Comparison of ENCODE assay signal across 19 cellular contexts in the genomic region with DNA sequence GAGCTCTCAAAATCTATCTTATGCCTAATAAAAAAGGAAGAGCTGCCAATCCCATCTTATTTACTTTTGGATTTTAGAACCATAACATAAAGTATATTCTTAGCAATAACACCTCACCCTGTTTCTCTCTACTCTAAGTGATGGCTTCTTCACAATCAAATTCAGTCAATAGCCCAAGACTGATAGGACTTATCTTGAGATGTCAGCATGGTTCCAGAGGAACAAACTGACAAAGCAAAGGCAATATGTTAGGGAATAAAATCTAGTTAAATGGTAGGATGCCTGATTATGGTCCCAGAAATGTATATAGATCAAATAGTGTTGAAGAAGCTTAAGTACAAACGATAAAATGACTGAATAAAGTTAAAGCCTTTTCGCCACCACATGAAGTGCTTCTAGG. TPM values are rescaled to one million over a fixed set of nuclear protein-coding genes. Genes with fewer than 3 reads are reported as not detected.
DNase-seq lines count a peak whose midpoint lies in the region; ATAC-seq and TF ChIP-seq lines count a peak whose summit lies in the region.
"Had no signal": no experiment of that assay in that cellular context is flagged by ENCODE, and none has a peak within 500 bp of the region (broad histone marks: within the 10 kb centered on the region; RNA-seq: fewer than 3 reads in every experiment).

No MANE protein-coding gene starts in this region.

- no peak overlapping the region for H4K8ac ChIP-seq in mesendoderm (ENCODE audit: low read depth, low read length)

- DNase-seq in HEK293T (ENCODE audit: extremely low spot score) (no peak), NB4 (ENCODE audit: low read depth) (peak; percentile 29), mesendoderm (peak; percentile 66), retina (peak; percentile 26), T-helper 2 cell (no peak), dorsolateral prefrontal cortex (no peak)
- DNase-seq: Calu3; DMS153; DND-41; HCEC 1CT; NCI-H2029; NCI-H446; NCI-H524 treated with DMSO at 0.1 percent for 48 hours; NCI-H82; NK-92 treated with Interleukin-12 subunit alpha and Interleukin-12 subunit beta, amount 100 ng/mL, for 24 hours; PC-3; SJCRH30 had no signal

- H2BK5ac ChIP-seq in mesendoderm (ENCODE audit: low read length): no peak overlapping the region

- H4K5ac ChIP-seq in mesendoderm (ENCODE audit: low read length): no peak overlapping the region

- no peak overlapping the region for H2AK5ac ChIP-seq in mesendoderm (ENCODE audit: low read length)

- POLR2A ChIA-PET in HEK293T (lab: Yijun Ruan, JAX): interaction anchor here (1.1 to 2.1 kb wide), 2 partner anchors 34 to 37 kb away, joined by 4 to 9 read pairs; partner anchors contain the start of gene DACH1

- H2BK120ac ChIP-seq in mesendoderm (ENCODE audit: low read depth, low read length): no peak overlapping the region

- intact Hi-C loops in dorsolateral prefrontal cortex (cut with DNase I): no loop called here

- no peak overlapping the region for H3K27ac ChIP-seq in mesendoderm (ENCODE audit: low read depth, low read length)
- no peak overlapping the region for H3K27ac ChIP-seq in dorsolateral prefrontal cortex
- H3K27ac ChIP-seq: C4-2B, SJCRH30 had no signal

- no peaks in the 10 kb centered on the region for H3K79me1 ChIP-seq in mesendoderm (ENCODE audit: low read length)

- H3K4me3 ChIP-seq in NB4 (ENCODE audit: low read depth, low read length): peak overlapping the region; percentile 12
- H3K4me3 ChIP-seq in mesendoderm (ENCODE audit: low read length): no peak overlapping the region
- no peak overlapping the region for H3K4me3 ChIP-seq in dorsolateral prefrontal cortex
- H3K4me3 ChIP-seq: SJCRH30 had no signal

- H3K79me2 ChIP-seq in mesendoderm (ENCODE audit: control insufficient read depth, insufficient read depth, low read length): no peaks in the 10 kb centered on the region

- no peak overlapping the region for H3K18ac ChIP-seq in mesendoderm (ENCODE audit: low read length)

- no peak for TF ChIP-seq POLR2A in NB4 (IDR thresholded peaks at IDR 0.05; ENCODE audit: extremely low read depth, insufficient read length)

- H3K27me3 ChIP-seq in mesendoderm (ENCODE audit: insufficient read depth, low read length, poor library complexity) (no peaks in the 10 kb centered on the region), dorsolateral prefrontal cortex (peaks cover 0 to 15% (median 0%) of the 10 kb centered on the region in 45 donors)
- H3K27me3 ChIP-seq: SJCRH30 had no signal

- no CpG with 5 or more reads among the region's 2 CpGs for WGBS in mesendoderm (ENCODE audit: extremely low coverage, insufficient coverage, low lambda C conversion rate)

- H3K23ac ChIP-seq in mesendoderm (ENCODE audit: low read length): no peak overlapping the region

- H3K9ac ChIP-seq in mesendoderm (ENCODE audit: low read length): no peak overlapping the region

- H3K56ac ChIP-seq in mesendoderm (ENCODE audit: low read length): no peak overlapping the region

- H3K4me1 ChIP-seq in mesendoderm (ENCODE audit: control insufficient read depth, low read depth, low read length): no peaks in the 10 kb centered on the region
- H3K4me1 ChIP-seq: SJCRH30 had no signal

- no peaks in the 10 kb centered on the region for H3K36me3 ChIP-seq in mesendoderm (ENCODE audit: control insufficient read depth, insufficient read depth, low read length)
- H3K36me3 ChIP-seq: SJCRH30 had no signal

- H3K4me2 ChIP-seq in mesendoderm (ENCODE audit: low read length): no peak overlapping the region

- ATAC-seq in GM18870 (IDR thresholded peaks at IDR 0.05; ENCODE audit: unreplicated experiment): no peak
- ATAC-seq: PC-3 had no signal

- CTCF ChIA-PET in HEK293T (lab: Yijun Ruan, JAX): no interaction called here

- H3K4ac ChIP-seq in mesendoderm (ENCODE audit: low read depth, low read length): no peak overlapping the region

- no peak overlapping the region for H2BK15ac ChIP-seq in mesendoderm (replicated peaks; ENCODE audit: low read depth)

- no peak for TF ChIP-seq CTCF in NB4 (IDR thresholded peaks at IDR 0.05; ENCODE audit: low read depth, low read length)
- TF ChIP-seq CTCF in dorsolateral prefrontal cortex (IDR thresholded peaks at IDR 0.05 in 54 of 56, conservative IDR thresholded peaks at IDR 0.05 in 2 of 56; ENCODE audit: low read depth in 1 of 56, partially characterized antibody in 56 of 56): no peak

TF ChIP-seq in HEK293T, 16 proteins besides CTCF, POLR2A, EP300 and RAD21:
- TF ChIP-seq L3MBTL2 (conservative IDR thresholded peaks at IDR 0.05) (0 out of 2 replicates have a peak, but pooled peaks have one; percentile 5), NFRKB (IDR thresholded peaks at IDR 0.05) (no peak), CTBP1 (IDR thresholded peaks at IDR 0.05; ENCODE audit: borderline replicate concordance) (peak; percentile 35; the same call in 1 of the 2 replicates)
- TF ChIP-seq, protein P1, sequence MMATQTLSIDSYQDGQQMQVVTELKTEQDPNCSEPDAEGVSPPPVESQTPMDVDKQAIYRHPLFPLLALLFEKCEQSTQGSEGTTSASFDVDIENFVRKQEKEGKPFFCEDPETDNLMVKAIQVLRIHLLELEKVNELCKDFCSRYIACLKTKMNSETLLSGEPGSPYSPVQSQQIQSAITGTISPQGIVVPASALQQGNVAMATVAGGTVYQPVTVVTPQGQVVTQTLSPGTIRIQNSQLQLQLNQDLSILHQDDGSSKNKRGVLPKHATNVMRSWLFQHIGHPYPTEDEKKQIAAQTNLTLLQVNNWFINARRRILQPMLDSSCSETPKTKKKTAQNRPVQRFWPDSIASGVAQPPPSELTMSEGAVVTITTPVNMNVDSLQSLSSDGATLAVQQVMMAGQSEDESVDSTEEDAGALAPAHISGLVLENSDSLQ (IDR thresholded peaks at IDR 0.05): peak; percentile 66; the same call in 1 of the 2 replicates

RNA-seq across cellular contexts. Expression of gene DACH1, which starts 36.3 kb away (rescaled TPM):
- 0.27 TPM for polyA plus RNA-seq in mesendoderm (2013, experiment 1 of 2)
- 0.31 TPM for polyA plus RNA-seq in mesendoderm (2013, experiment 2 of 2)
- 10 to 100 TPM in 7 of 120 experiments, 1 to 10 TPM in 113; 2.0 to 12.6 (median 6.2) TPM for total RNA-seq in dorsolateral prefrontal cortex
- total RNA-seq: PC-3 had no signal

Comparison
In these comparisons a context has a peak if more than half of its experiments do, and no peak if none do; other contexts are left out.
1. DNase-seq: peak in NB4 (single experiment), mesendoderm (single experiment) and retina (single experiment); none in HEK293T (single experiment), T-helper 2 cell (0 of 5) and dorsolateral prefrontal cortex (0 of 10).